Comparison of ENCODE assay signal across 1 cellular context in genomic region chr1:109719337-109719837, GRCh38.
A peak's percentile ranks its signal among the peaks of the same experiment; 100 is the strongest.
TF ChIP-seq lines count a peak whose summit lies in the region.

No MANE protein-coding gene starts in this region.

TF ChIP-seq in HepG2, 621 proteins besides CTCF, POLR2A, EP300 and RAD21:
- TF ChIP-seq MAFF (IDR thresholded peaks at IDR 0.05; ENCODE audit: low read depth, low read length) (0 out of 2 replicates have a peak, but pooled peaks have one; percentile 28), ARID2 (CRISPR knock-in tag; IDR thresholded peaks at IDR 0.05; ENCODE audit: borderline replicate concordance) (no peak), ZNF749 (CRISPR knock-in tag; IDR thresholded peaks at IDR 0.05; ENCODE audit: borderline replicate concordance) (no peak), MAFK (conservative IDR thresholded peaks at IDR 0.05 in 1 of 2, IDR thresholded peaks at IDR 0.05 in 1 of 2; ENCODE audit: low read length in 2 of 2) (peak in 1 of 2 experiments; percentile 28; a peak in 2 of 4 replicates), SUZ12 (IDR thresholded peaks at IDR 0.05; ENCODE audit: low read depth, low read length) (no peak), CENPT (CRISPR knock-in tag; IDR thresholded peaks at IDR 0.05; ENCODE audit: low read depth) (no peak), NFE2L2 (IDR thresholded peaks at IDR 0.05; ENCODE audit: low read length) (peak; percentile 87), PHB2 (IDR thresholded peaks at IDR 0.05; ENCODE audit: partially characterized antibody) (no peak)
